ENCODE assay signal across 9 cellular contexts in genomic region chr6:118128755-118129154, GRCh38.
"Had no signal": no experiment of that assay in that cellular context is flagged by ENCODE, and none has a peak within 500 bp of the region (broad histone marks: within the 10 kb centered on the region; RNA-seq: fewer than 3 reads in every experiment).

No MANE protein-coding gene starts in this region.

- DNase-seq: GM23248, GOT3, H7, HFFc6, KG1 had no signal

- H3K27ac ChIP-seq: GM23248, HL-60 had no signal

- H3K27me3 Mint-ChIP-seq: IgD-negative memory B cell had no signal

- H3K4me1 Mint-ChIP-seq: IgD-negative memory B cell had no signal

- H3K4me3 ChIP-seq: GM23248, HAP-1 had no signal

- H3K36me3 ChIP-seq: HAP-1 had no signal

- H3K9me3 ChIP-seq: HAP-1 had no signal

- H3K4me1 ChIP-seq: HAP-1 had no signal

- H2AFZ ChIP-seq: GM23248 had no signal

- H3K4me3 Mint-ChIP-seq: HFFc6, IgD-negative memory B cell had no signal

- H3K27ac Mint-ChIP-seq: HFFc6, IgD-negative memory B cell had no signal

- ATAC-seq: HCT116 had no signal

- H3K9ac ChIP-seq: GM23248 had no signal
